20 cellular contexts compared by ENCODE assay signal in the genomic region with DNA sequence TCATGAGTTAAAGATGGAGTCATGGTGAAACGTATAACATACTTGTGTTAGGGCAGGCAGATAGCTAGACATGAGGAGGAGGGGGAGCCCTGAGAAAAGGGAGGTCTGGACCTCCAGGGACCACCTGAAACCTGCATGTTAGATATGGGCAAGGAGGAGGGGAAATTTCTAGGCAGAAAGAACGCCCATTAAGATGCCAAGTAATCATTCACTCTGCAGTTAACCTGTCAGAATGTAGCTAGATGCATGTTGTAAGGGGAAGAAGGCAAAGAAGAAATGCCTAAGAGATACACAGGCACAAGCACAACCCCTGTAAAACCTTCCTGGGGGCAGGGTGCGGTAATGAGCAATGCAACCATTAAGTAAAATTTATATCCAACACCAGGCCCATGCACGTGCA.
"Had no signal": no experiment of that assay in that cellular context is flagged by ENCODE, and none has a peak within 500 bp of the region (broad histone marks: within the 10 kb centered on the region; RNA-seq: fewer than 3 reads in every experiment).

No MANE protein-coding gene starts in this region.

- H3K36me3 ChIP-seq: SJSA1 had no signal

- DNase-seq: IMR-90, Kasumi-1, MV-4-11, NCI-H1048, NCI-H1105, NCI-H1417, NCI-H1694, NCI-H187 treated with DMSO at 0.1 percent for 48 hours, NCI-H2029 treated with DMSO at 0.1 percent for 48 hours, NCI-H226, NCI-H446, NCI-H510A, NCI-H774, Right ventricle myocardium superior, RPMI8226, SIG-M5, SW 1271 had no signal

- H3K27ac ChIP-seq: KMS-11, SJSA1, SK-N-MC had no signal

- H3K27me3 ChIP-seq: SJSA1 had no signal

- H3K9ac ChIP-seq: KMS-11 had no signal

- H3K4me2 ChIP-seq: KMS-11 had no signal

- H3K4me1 ChIP-seq: SJSA1 had no signal

- H3K9me3 ChIP-seq: SJSA1 had no signal

- H3K4me3 ChIP-seq: SJSA1, SK-N-MC had no signal
